ENCODE assay signal across 1 cellular context in genomic region chr4:98659106-98659592, GRCh38.
TF ChIP-seq lines count a peak whose summit lies in the region.

No MANE protein-coding gene starts in this region.

TF ChIP-seq in HCT116, 20 proteins besides CTCF, POLR2A, EP300 and RAD21 (continued from another document):
- TF ChIP-seq, protein P1, sequence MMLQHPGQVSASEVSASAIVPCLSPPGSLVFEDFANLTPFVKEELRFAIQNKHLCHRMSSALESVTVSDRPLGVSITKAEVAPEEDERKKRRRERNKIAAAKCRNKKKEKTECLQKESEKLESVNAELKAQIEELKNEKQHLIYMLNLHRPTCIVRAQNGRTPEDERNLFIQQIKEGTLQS (IDR thresholded peaks at IDR 0.05): no peak
- TF ChIP-seq TCF7L2 (IDR thresholded peaks at IDR 0.05; ENCODE audit: borderline replicate concordance, extremely low read depth, insufficient read depth, insufficient read length) (no peak), FOSL1 (IDR thresholded peaks at IDR 0.05; ENCODE audit: low read depth) (no peak), ELF1 (IDR thresholded peaks at IDR 0.05; ENCODE audit: borderline replicate concordance, low read depth) (no peak), EZH2 (IDR thresholded peaks at IDR 0.05) (no peak), ZFX (IDR thresholded peaks at IDR 0.05) (no peak), CEBPB (IDR thresholded peaks at IDR 0.05; ENCODE audit: low read depth) (no peak)
- TF ChIP-seq, protein P2, sequence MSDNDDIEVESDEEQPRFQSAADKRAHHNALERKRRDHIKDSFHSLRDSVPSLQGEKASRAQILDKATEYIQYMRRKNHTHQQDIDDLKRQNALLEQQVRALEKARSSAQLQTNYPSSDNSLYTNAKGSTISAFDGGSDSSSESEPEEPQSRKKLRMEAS (IDR thresholded peaks at IDR 0.05): no peak
- TF ChIP-seq, protein P3, sequence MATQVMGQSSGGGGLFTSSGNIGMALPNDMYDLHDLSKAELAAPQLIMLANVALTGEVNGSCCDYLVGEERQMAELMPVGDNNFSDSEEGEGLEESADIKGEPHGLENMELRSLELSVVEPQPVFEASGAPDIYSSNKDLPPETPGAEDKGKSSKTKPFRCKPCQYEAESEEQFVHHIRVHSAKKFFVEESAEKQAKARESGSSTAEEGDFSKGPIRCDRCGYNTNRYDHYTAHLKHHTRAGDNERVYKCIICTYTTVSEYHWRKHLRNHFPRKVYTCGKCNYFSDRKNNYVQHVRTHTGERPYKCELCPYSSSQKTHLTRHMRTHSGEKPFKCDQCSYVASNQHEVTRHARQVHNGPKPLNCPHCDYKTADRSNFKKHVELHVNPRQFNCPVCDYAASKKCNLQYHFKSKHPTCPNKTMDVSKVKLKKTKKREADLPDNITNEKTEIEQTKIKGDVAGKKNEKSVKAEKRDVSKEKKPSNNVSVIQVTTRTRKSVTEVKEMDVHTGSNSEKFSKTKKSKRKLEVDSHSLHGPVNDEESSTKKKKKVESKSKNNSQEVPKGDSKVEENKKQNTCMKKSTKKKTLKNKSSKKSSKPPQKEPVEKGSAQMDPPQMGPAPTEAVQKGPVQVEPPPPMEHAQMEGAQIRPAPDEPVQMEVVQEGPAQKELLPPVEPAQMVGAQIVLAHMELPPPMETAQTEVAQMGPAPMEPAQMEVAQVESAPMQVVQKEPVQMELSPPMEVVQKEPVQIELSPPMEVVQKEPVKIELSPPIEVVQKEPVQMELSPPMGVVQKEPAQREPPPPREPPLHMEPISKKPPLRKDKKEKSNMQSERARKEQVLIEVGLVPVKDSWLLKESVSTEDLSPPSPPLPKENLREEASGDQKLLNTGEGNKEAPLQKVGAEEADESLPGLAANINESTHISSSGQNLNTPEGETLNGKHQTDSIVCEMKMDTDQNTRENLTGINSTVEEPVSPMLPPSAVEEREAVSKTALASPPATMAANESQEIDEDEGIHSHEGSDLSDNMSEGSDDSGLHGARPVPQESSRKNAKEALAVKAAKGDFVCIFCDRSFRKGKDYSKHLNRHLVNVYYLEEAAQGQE (IDR thresholded peaks at IDR 0.05; ENCODE audit: low read depth): no peak
